8 cellular contexts compared by ENCODE assay signal in genomic region chr2:231710751-231711676, GRCh38. TPM values are rescaled to one million over a fixed set of nuclear protein-coding genes. Genes with fewer than 3 reads are reported as not detected.
DNase-seq lines count a peak whose midpoint lies in the region; ATAC-seq and TF ChIP-seq lines count a peak whose summit lies in the region.

No MANE protein-coding gene starts in this region.

- H3K27ac ChIP-seq in epithelial cell of prostate, result peak overlapping the region; percentile 95

- H3K27me3 Mint-ChIP-seq in natural killer cell (ENCODE audit: low read depth in 2 of 2), result peaks cover 0 to 6% of the 10 kb centered on the region in 2 donors

- H3K9me3 Mint-ChIP-seq in natural killer cell, result no peaks in the 10 kb centered on the region

- no peak for ATAC-seq in Right ventricle myocardium inferior
- ATAC-seq in natural killer cell, result no peak
- no peak for ATAC-seq in GM19455 (IDR thresholded peaks at IDR 0.05; ENCODE audit: unreplicated experiment)
- no peak for ATAC-seq in GM21526 (IDR thresholded peaks at IDR 0.05; ENCODE audit: low FRiP score, unreplicated experiment)
- ATAC-seq in GM19351 (IDR thresholded peaks at IDR 0.05; ENCODE audit: unreplicated experiment), result no peak

- peak; percentile 75 for DNase-seq in Right ventricle myocardium inferior (ENCODE audit: missing footprints)
- no peak for DNase-seq in cardiac septum (ENCODE audit: low spot score)
- DNase-seq in UCSD-AML1 (lab: John Stamatoyannopoulos, UW; ENCODE audit: unreplicated experiment), result peak; percentile 37
- DNase-seq in epithelial cell of prostate (ENCODE audit: low read depth, low spot score), result no peak
- no peak for DNase-seq in natural killer cell

- peaks cover 13% of the 10 kb centered on the region for H3K36me3 Mint-ChIP-seq in natural killer cell

- no peak for TF ChIP-seq CTCF in natural killer cell (IDR thresholded peaks at IDR 0.05)

- H3K4me1 Mint-ChIP-seq in natural killer cell, result peaks cover 38 to 66% of the 10 kb centered on the region in 2 donors

- intact Hi-C loops in Right ventricle myocardium inferior (cut with DNase I) (loop anchor here (1.0 to 5.0 kb wide), 3 partner anchors 30 to 99 kb away; partner anchors contain the start of gene PDE6D), cardiac septum (cut with DNase I) (loop anchor here (1.0 to 10.0 kb wide), 2 partner anchors 98 to 196 kb away; no protein-coding TSS in a partner anchor), natural killer cell (cut with micrococcal nuclease) (no loop called here)

- peak overlapping the region; percentile 97 for H3K27ac Mint-ChIP-seq in natural killer cell

- H3K4me3 Mint-ChIP-seq in natural killer cell, result peak overlapping the region; percentile 99

RNA-seq across cellular contexts. Expression of gene PTMA, which starts 2.7 kb away (rescaled TPM):
- total RNA-seq in Right ventricle myocardium inferior, result 264 TPM
- total RNA-seq in cardiac septum, result 256 TPM
- total RNA-seq in natural killer cell, result 1,000 to 10,000 TPM; 1,245 to 1,643 (median 1,314) TPM

Comparison
In these comparisons a context has a peak if more than half of its experiments do, and no peak if none do; other contexts are left out.
1. DNase-seq: peak in Right ventricle myocardium inferior (single experiment) and UCSD-AML1 (single experiment); none in cardiac septum (single experiment), epithelial cell of prostate (single experiment) and natural killer cell (single experiment).